26 cellular contexts compared by ENCODE assay signal in the genomic region with DNA sequence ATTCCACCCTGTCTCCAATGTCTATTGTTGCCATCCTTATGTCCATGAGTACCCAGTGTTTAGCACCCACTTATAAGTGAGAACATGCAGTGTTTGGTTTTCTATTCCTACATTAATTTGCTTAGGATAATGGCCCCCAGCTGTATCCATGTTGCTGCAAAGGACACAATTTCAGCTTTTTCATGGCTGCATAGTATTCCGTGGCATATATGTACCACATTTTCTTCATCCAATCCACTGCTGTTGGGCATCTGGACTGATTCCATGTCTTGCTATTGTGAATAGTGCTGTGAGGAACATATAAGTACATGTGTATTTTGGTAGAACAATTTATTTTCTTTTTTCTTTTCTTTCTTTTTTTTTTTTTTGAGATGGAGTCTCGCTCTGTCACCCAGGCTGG.
"Had no signal": no experiment of that assay in that cellular context is flagged by ENCODE, and none has a peak within 500 bp of the region (broad histone marks: within the 10 kb centered on the region; RNA-seq: fewer than 3 reads in every experiment).

No MANE protein-coding gene starts in this region.

- H3K4me1 ChIP-seq: colonic mucosa, esophagus squamous epithelium, gastrocnemius medialis, left lung, lower lobe of right lung had no signal

- H3K9me3 ChIP-seq: colonic mucosa, gastrocnemius medialis had no signal

- FAIRE-seq: endometrium, islet of Langerhans, keratinocyte had no signal

- DNase-seq: colonic mucosa; cortex of kidney; effector CD8-positive, alpha-beta T cell; effector memory CD8-positive, alpha-beta T cell; endodermal cell; erythroblast; esophagus squamous epithelium; foreskin fibroblast; foreskin melanocyte; gastrocnemius medialis; glutamatergic neuron; head of caudate nucleus; heart right ventricle; hippocampal formation; left cardiac atrium; left lung; left ventricle myocardium superior; lower lobe of right lung; mesenchymal stem cell; mucosa of descending colon; naive B cell had no signal

- H3K4me3 ChIP-seq: colonic mucosa, esophagus squamous epithelium, gastrocnemius medialis, heart right ventricle, left lung, lower lobe of right lung, mucosa of descending colon had no signal

- H3K27ac ChIP-seq: colonic mucosa, epithelial cell of prostate, esophagus squamous epithelium, gastrocnemius medialis, heart right ventricle, left lung, lower lobe of right lung had no signal

- H3K36me3 ChIP-seq: colonic mucosa, esophagus squamous epithelium, gastrocnemius medialis, heart right ventricle, left lung, lower lobe of right lung had no signal

- H3K27me3 ChIP-seq: colonic mucosa, esophagus squamous epithelium, gastrocnemius medialis, heart right ventricle, left lung had no signal

- ATAC-seq: effector memory CD8-positive, alpha-beta T cell; esophagus mucosa; gastrocnemius medialis; heart right ventricle; left cardiac atrium; left lung; left ventricle myocardium superior; lower lobe of right lung; mucosa of descending colon had no signal
